Comparison of ENCODE assay signal across 12 cellular contexts in genomic region chr4:118799235-118799932, GRCh38.
"Had no signal": no experiment of that assay in that cellular context is flagged by ENCODE, and none has a peak within 500 bp of the region (broad histone marks: within the 10 kb centered on the region; RNA-seq: fewer than 3 reads in every experiment).

No MANE protein-coding gene starts in this region.

- DNase-seq: activated CD8-positive, alpha-beta memory T cell treated with anti-CD3 and anti-CD28 coated beads, Interleukin-2, amount 50 U/mL, for 4 hours; activated CD8-positive, alpha-beta T cell treated with anti-CD3 and anti-CD28 coated beads for 36 hours; activated naive CD4-positive, alpha-beta T cell; natural killer cell; nucleus accumbens; sigmoid colon; SW 1271; thyroid gland had no signal

- H3K4me3 Mint-ChIP-seq: activated CD8-positive, alpha-beta T cell treated with anti-CD3 and anti-CD28 coated beads for 36 hours; natural killer cell; stimulated activated naive CD8-positive, alpha-beta T cell treated with anti-CD3 and anti-CD28 coated beads, Interleukin-15, Interleukin-2, amounts not matched to agents 100 ng/mL and 50 ng/mL, for 24 hours had no signal

- H3K27ac Mint-ChIP-seq: activated CD8-positive, alpha-beta T cell treated with anti-CD3 and anti-CD28 coated beads for 36 hours; stimulated activated naive CD8-positive, alpha-beta T cell treated with anti-CD3 and anti-CD28 coated beads, Interleukin-15, Interleukin-2, amounts not matched to agents 100 ng/mL and 50 ng/mL, for 24 hours had no signal

- H3K4me1 ChIP-seq: ascending aorta, sigmoid colon, thyroid gland had no signal

- H3K4me1 Mint-ChIP-seq: natural killer cell had no signal

- H3K9me3 Mint-ChIP-seq: activated CD8-positive, alpha-beta T cell treated with anti-CD3 and anti-CD28 coated beads for 36 hours; natural killer cell; stimulated activated naive CD8-positive, alpha-beta T cell treated with anti-CD3 and anti-CD28 coated beads, Interleukin-15, Interleukin-2, amounts not matched to agents 100 ng/mL and 50 ng/mL, for 24 hours had no signal

- ATAC-seq: activated CD8-positive, alpha-beta T cell treated with anti-CD3 and anti-CD28 coated beads for 36 hours; left lobe of liver; natural killer cell had no signal

- H3K27ac ChIP-seq: ascending aorta, coronary artery, sigmoid colon, thyroid gland had no signal

- H3K27me3 ChIP-seq: ascending aorta, sigmoid colon, thyroid gland had no signal

- H3K4me3 ChIP-seq: ascending aorta, coronary artery, sigmoid colon, thyroid gland had no signal

- H3K9me3 ChIP-seq: ascending aorta, sigmoid colon, thyroid gland had no signal

- H3K27me3 Mint-ChIP-seq: activated CD8-positive, alpha-beta T cell treated with anti-CD3 and anti-CD28 coated beads for 36 hours; stimulated activated naive CD8-positive, alpha-beta T cell treated with anti-CD3 and anti-CD28 coated beads, Interleukin-15, Interleukin-2, amounts not matched to agents 100 ng/mL and 50 ng/mL, for 24 hours had no signal
